ENCODE assay signal across 8 cellular contexts in genomic region chr12:121579981-121580868, GRCh38. TPM values are rescaled to one million over a fixed set of nuclear protein-coding genes. Genes with fewer than 3 reads are reported as not detected.
A peak's percentile ranks its signal among the peaks of the same experiment; 100 is the strongest.
DNase-seq lines count a peak whose midpoint lies in the region; ATAC-seq and TF ChIP-seq lines count a peak whose summit lies in the region.

No MANE protein-coding gene starts in this region.

- H3K36me3 Mint-ChIP-seq in chondrocyte (ENCODE audit: low read depth): peaks cover 2% of the 10 kb centered on the region

- H3K27me3 Mint-ChIP-seq in chondrocyte (ENCODE audit: low read depth): no peaks in the 10 kb centered on the region

- H3K27ac ChIP-seq in layer of hippocampus (ENCODE audit: low read depth, low read length): peak overlapping the region; percentile 54

- DNase-seq in AG04449 (ENCODE audit: low read depth, low spot score) (no peak), NCI-H2227 treated with DMSO at 0.1 percent for 48 hours (lab: John Stamatoyannopoulos, UW) (peak; percentile 82), chondrocyte (ENCODE audit: low spot score) (no peak)
- peak; percentile 45 for DNase-seq in activated CD4-positive, alpha-beta T cell treated with anti-CD3 and anti-CD28 coated beads for 1 hour
- DNase-seq in stimulated activated CD4-positive, alpha-beta T cell treated with anti-CD3 and anti-CD28 coated beads, Interleukin-1b, Interleukin-23, amount 100 ng/mL, for 24 hours (ENCODE audit: low read depth in 4 of 4, low spot score in 1 of 4): peak in 3 of 4 experiments; percentile 48 to 61 (median 57)

- peaks cover 56% of the 10 kb centered on the region for H3K4me1 Mint-ChIP-seq in chondrocyte (ENCODE audit: low read depth)

- peak overlapping the region; percentile 61 for H3K4me3 ChIP-seq in AG04449 (ENCODE audit: low read depth, low read length)

- H3K4me3 Mint-ChIP-seq in chondrocyte (ENCODE audit: unreplicated experiment): peak overlapping the region; percentile 93

- CTCF ChIA-PET in AG04449 (lab: Yijun Ruan, JAX): interaction anchor here (0.9 to 4.6 kb wide), 3 partner anchors 8 to 214 kb away, joined by 3 to 54 read pairs (median 5); partner anchors contain the start of gene ORAI1

- peak overlapping the region; percentile 97 for H3K27ac Mint-ChIP-seq in chondrocyte (ENCODE audit: unreplicated experiment)

- no peaks in the 10 kb centered on the region for H3K27me3 ChIP-seq in layer of hippocampus (ENCODE audit: control insufficient read depth, insufficient read depth, low read length)

- ATAC-seq in GM19395 (IDR thresholded peaks at IDR 0.05; ENCODE audit: unreplicated experiment): peak; percentile 47
- ATAC-seq in GM19035 (IDR thresholded peaks at IDR 0.05; ENCODE audit: unreplicated experiment): no peak

- H3K9me3 Mint-ChIP-seq in chondrocyte (ENCODE audit: low read depth): no peaks in the 10 kb centered on the region

- POLR2A ChIA-PET in AG04449 (lab: Yijun Ruan, JAX): interaction anchor here (0.5 to 0.6 kb wide), 4 partner anchors 10 to 77 kb away, joined by 3 to 5 read pairs (median 4); no protein-coding TSS in a partner anchor

- TF ChIP-seq CTCF in AG04449 (IDR thresholded peaks at IDR 0.05; ENCODE audit: insufficient read depth, low read length, missing control alignments) (no peak), chondrocyte (IDR thresholded peaks at IDR 0.05) (no peak)

RNA-seq across cellular contexts. Expression of gene KDM2B, which starts 0.6 kb away (rescaled TPM):
- 21.3 to 25.3 TPM (median 21.8 TPM) in 3 replicates for total RNA-seq in chondrocyte

RNA-seq across cellular contexts. Expression of gene ORAI1, which starts 46.1 kb away (rescaled TPM):
- 6.0 to 9.3 TPM (median 8.9 TPM) in 3 replicates for total RNA-seq in chondrocyte

Comparison
In these comparisons a context has a peak if more than half of its experiments do, and no peak if none do; other contexts are left out.
1. DNase-seq: peak in NCI-H2227 treated with DMSO at 0.1 percent for 48 hours (single experiment), activated CD4-positive, alpha-beta T cell treated with anti-CD3 and anti-CD28 coated beads for 1 hour (single experiment) and stimulated activated CD4-positive, alpha-beta T cell treated with anti-CD3 and anti-CD28 coated beads, Interleukin-1b, Interleukin-23, amount 100 ng/mL, for 24 hours (3 of 4); none in AG04449 (single experiment) and chondrocyte (single experiment).